ENCODE assay signal across 22 cellular contexts in the genomic region with DNA sequence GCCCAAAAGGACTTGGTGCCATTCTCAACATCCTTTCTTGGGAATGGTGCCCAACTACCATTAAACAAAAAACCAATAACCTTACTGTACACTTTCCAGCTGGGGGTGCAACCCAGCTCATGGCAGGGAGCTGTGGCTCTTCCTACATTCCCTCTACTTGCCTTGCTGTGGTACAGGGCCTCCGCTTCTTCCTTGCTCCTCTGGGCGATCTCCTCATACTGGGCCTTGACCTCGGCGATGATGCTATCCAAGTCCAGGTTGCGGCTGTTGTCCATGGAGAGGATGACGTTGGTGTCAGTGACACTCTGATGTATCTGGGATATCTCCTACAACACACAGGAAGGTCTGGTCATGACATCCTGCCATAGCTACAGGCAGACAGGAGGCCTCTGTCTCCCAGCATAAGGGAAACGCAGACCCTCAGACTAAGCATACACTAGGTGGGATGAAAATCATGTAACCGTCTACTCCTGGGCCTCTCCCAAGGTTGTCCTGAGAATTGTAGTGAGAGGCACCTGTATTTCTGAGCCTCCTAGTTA. TPM values are rescaled to one million over a fixed set of nuclear protein-coding genes. Genes with fewer than 3 reads are reported as not detected.
"Had no signal": no experiment of that assay in that cellular context is flagged by ENCODE, and none has a peak within 500 bp of the region (broad histone marks: within the 10 kb centered on the region; RNA-seq: fewer than 3 reads in every experiment).

No MANE protein-coding gene starts in this region.

- H3K36me3 Mint-ChIP-seq: WTC11 had no signal

- H3K27ac ChIP-seq: tibial nerve, uterus had no signal

- H3K4me1 ChIP-seq: uterus had no signal

- ATAC-seq: activated CD4-positive, alpha-beta T cell treated with anti-CD3 and anti-CD28 coated beads for 36 hours; WTC11 had no signal

- H3K4me3 Mint-ChIP-seq: activated CD4-positive, alpha-beta memory T cell treated with anti-CD3 and anti-CD28 coated beads, Interleukin-2, amount 10 ng/mL, durations not matched to agents 7 days and 5 days; activated CD4-positive, alpha-beta T cell treated with anti-CD3 and anti-CD28 coated beads for 36 hours; activated T-cell treated with anti-CD3 and anti-CD28 coated beads, Interleukin-2, amount 50 U/mL, for 24 hours; neural crest cell; stimulated activated naive CD8-positive, alpha-beta T cell treated with anti-CD3 and anti-CD28 coated beads, Interleukin-15, Interleukin-2, amounts not matched to agents 100 ng/mL and 50 ng/mL, for 24 hours; WTC11 had no signal

- FAIRE-seq: keratinocyte had no signal

- H3K27me3 Mint-ChIP-seq: activated CD4-positive, alpha-beta T cell treated with anti-CD3 and anti-CD28 coated beads for 36 hours; activated T-cell treated with anti-CD3 and anti-CD28 coated beads, Interleukin-2, amount 50 U/mL, for 24 hours; stimulated activated naive CD8-positive, alpha-beta T cell treated with anti-CD3 and anti-CD28 coated beads, Interleukin-15, Interleukin-2, amounts not matched to agents 100 ng/mL and 50 ng/mL, for 24 hours had no signal

- H3K27me3 ChIP-seq: tibial nerve, uterus had no signal

- H3K4me1 Mint-ChIP-seq: WTC11 had no signal

- H3K9me3 Mint-ChIP-seq: activated T-cell treated with anti-CD3 and anti-CD28 coated beads, Interleukin-2, amount 50 U/mL, for 24 hours; activated T-helper 2 cell treated with anti-CD3 and anti-CD28 coated beads, Interferon-gamma antibody, Interleukin-2, Interleukin-4, amounts not matched to agents 10 μg/mL and 5 μg/mL and 100 μg/mL, durations not matched to agents 14 hours and 24 hours and 36 hours; neural crest cell; stimulated activated naive CD8-positive, alpha-beta T cell treated with anti-CD3 and anti-CD28 coated beads, Interleukin-15, Interleukin-2, amounts not matched to agents 100 ng/mL and 50 ng/mL, for 24 hours had no signal

- H3K27ac Mint-ChIP-seq: activated CD4-positive, alpha-beta T cell treated with anti-CD3 and anti-CD28 coated beads for 36 hours; activated T-cell treated with anti-CD3 and anti-CD28 coated beads, Interleukin-2, amount 50 U/mL, for 24 hours; activated T-helper 2 cell treated with anti-CD3 and anti-CD28 coated beads, Interferon-gamma antibody, Interleukin-2, Interleukin-4, amounts not matched to agents 10 μg/mL and 5 μg/mL and 100 μg/mL, durations not matched to agents 14 hours and 24 hours and 36 hours; progenitor cell of endocrine pancreas; stimulated activated naive CD8-positive, alpha-beta T cell treated with anti-CD3 and anti-CD28 coated beads, Interleukin-15, Interleukin-2, amounts not matched to agents 100 ng/mL and 50 ng/mL, for 24 hours; WTC11 had no signal

- H3K36me3 ChIP-seq: tibial nerve, uterus had no signal

- H3K4me3 ChIP-seq: lung, tibial nerve, uterus had no signal

- DNase-seq: activated CD4-positive, alpha-beta memory T cell treated with anti-CD3 and anti-CD28 coated beads, Interleukin-2, amount 10 ng/mL, durations not matched to agents 7 days and 5 days; activated CD4-positive, alpha-beta T cell treated with anti-CD3 and anti-CD28 coated beads for 36 hours; activated naive CD4-positive, alpha-beta T cell treated with anti-CD3 and anti-CD28 coated beads, Interleukin-2, amount 50 U/mL, for 16 hours; activated T-cell treated with anti-CD3 and anti-CD28 coated beads, Interleukin-2, amount 50 U/mL, for 24 hours; foreskin melanocyte; glutamatergic neuron; hippocampal formation; SW 1271; uterus had no signal

- H3K9me3 ChIP-seq: uterus had no signal

RNA-seq across cellular contexts. Expression of gene KRT2, which starts 3.9 kb away (rescaled TPM):
- total RNA-seq: activated CD4-positive, alpha-beta memory T cell treated with anti-CD3 and anti-CD28 coated beads, Interleukin-2, amount 10 ng/mL, durations not matched to agents 7 days and 5 days; activated CD4-positive, alpha-beta T cell treated with anti-CD3 and anti-CD28 coated beads for 36 hours; activated T-helper 2 cell treated with anti-CD3 and anti-CD28 coated beads, Interferon-gamma antibody, Interleukin-2, Interleukin-4, amounts not matched to agents 10 μg/mL and 5 μg/mL and 100 μg/mL, durations not matched to agents 14 hours and 24 hours and 36 hours; chondrocyte; dermis microvascular lymphatic vessel endothelial cell; epithelial cell of proximal tubule; lung; neural crest cell; omental fat pad; progenitor cell of endocrine pancreas; skeletal muscle tissue; tibial nerve; uterus; WTC11 had no signal

RNA-seq across cellular contexts. Expression of gene KRT73, which starts 29.7 kb away (rescaled TPM):
- total RNA-seq: activated CD4-positive, alpha-beta memory T cell treated with anti-CD3 and anti-CD28 coated beads, Interleukin-2, amount 10 ng/mL, durations not matched to agents 7 days and 5 days; activated T-helper 2 cell treated with anti-CD3 and anti-CD28 coated beads, Interferon-gamma antibody, Interleukin-2, Interleukin-4, amounts not matched to agents 10 μg/mL and 5 μg/mL and 100 μg/mL, durations not matched to agents 14 hours and 24 hours and 36 hours; chondrocyte; dermis microvascular lymphatic vessel endothelial cell; epithelial cell of proximal tubule; lung; neural crest cell; omental fat pad; progenitor cell of endocrine pancreas; tibial nerve; uterus; WTC11 had no signal

RNA-seq across cellular contexts. Expression of gene KRT1, which starts 32.1 kb away (rescaled TPM):
- total RNA-seq: activated CD4-positive, alpha-beta T cell treated with anti-CD3 and anti-CD28 coated beads for 36 hours; chondrocyte; dermis microvascular lymphatic vessel endothelial cell; epithelial cell of proximal tubule; neural crest cell; progenitor cell of endocrine pancreas; tibial nerve; WTC11 had no signal

RNA-seq across cellular contexts. Expression of gene KRT72, which starts 46.8 kb away (rescaled TPM):
- total RNA-seq: activated CD4-positive, alpha-beta memory T cell treated with anti-CD3 and anti-CD28 coated beads, Interleukin-2, amount 10 ng/mL, durations not matched to agents 7 days and 5 days; activated T-helper 2 cell treated with anti-CD3 and anti-CD28 coated beads, Interferon-gamma antibody, Interleukin-2, Interleukin-4, amounts not matched to agents 10 μg/mL and 5 μg/mL and 100 μg/mL, durations not matched to agents 14 hours and 24 hours and 36 hours; chondrocyte; dermis microvascular lymphatic vessel endothelial cell; epithelial cell of proximal tubule; neural crest cell; progenitor cell of endocrine pancreas; skeletal muscle tissue; tibial nerve; WTC11 had no signal

RNA-seq across cellular contexts. Expression of gene KRT77, which starts 55.2 kb away (rescaled TPM):
- total RNA-seq: activated CD4-positive, alpha-beta memory T cell treated with anti-CD3 and anti-CD28 coated beads, Interleukin-2, amount 10 ng/mL, durations not matched to agents 7 days and 5 days; activated CD4-positive, alpha-beta T cell treated with anti-CD3 and anti-CD28 coated beads for 36 hours; activated T-helper 2 cell treated with anti-CD3 and anti-CD28 coated beads, Interferon-gamma antibody, Interleukin-2, Interleukin-4, amounts not matched to agents 10 μg/mL and 5 μg/mL and 100 μg/mL, durations not matched to agents 14 hours and 24 hours and 36 hours; chondrocyte; dermis microvascular lymphatic vessel endothelial cell; epithelial cell of proximal tubule; lung; neural crest cell; omental fat pad; progenitor cell of endocrine pancreas; skeletal muscle tissue; tibial nerve; uterus; WTC11 had no signal
